Comparison of ENCODE assay signal across 2 cellular contexts in genomic region chr3:71512000-71512399, GRCh38.
TF ChIP-seq lines count a peak whose summit lies in the region.

No MANE protein-coding gene starts in this region.

TF ChIP-seq in SK-N-SH, 30 proteins besides CTCF, POLR2A, EP300 and RAD21 (continued from another document):
- no peak for TF ChIP-seq GATA2 (CRISPR knock-in tag; IDR thresholded peaks at IDR 0.05)

TF ChIP-seq in SK-N-SH treated with all-trans-retinoic acid at 6 μM for 48 hours, 23 proteins besides CTCF, POLR2A, EP300 and RAD21 (continued from another document):
- TF ChIP-seq TCF4 (CRISPR knock-in tag; IDR thresholded peaks at IDR 0.05; ENCODE audit: borderline replicate concordance) (no peak), ESRRG (CRISPR knock-in tag; IDR thresholded peaks at IDR 0.05) (no peak), TOX (CRISPR knock-in tag; IDR thresholded peaks at IDR 0.05; ENCODE audit: borderline replicate concordance) (no peak), ZNF565 (CRISPR knock-in tag; conservative IDR thresholded peaks at IDR 0.05; ENCODE audit: low read depth) (no peak), PPARA (CRISPR knock-in tag; IDR thresholded peaks at IDR 0.05; ENCODE audit: borderline replicate concordance) (no peak), BACH2 (CRISPR knock-in tag; IDR thresholded peaks at IDR 0.05; ENCODE audit: borderline replicate concordance) (no peak), CSRNP3 (CRISPR knock-in tag; IDR thresholded peaks at IDR 0.05) (no peak), ZNF8 (CRISPR knock-in tag; IDR thresholded peaks at IDR 0.05) (no peak), GLIS3 (CRISPR knock-in tag; IDR thresholded peaks at IDR 0.05) (no peak)
